In the genomic region with DNA sequence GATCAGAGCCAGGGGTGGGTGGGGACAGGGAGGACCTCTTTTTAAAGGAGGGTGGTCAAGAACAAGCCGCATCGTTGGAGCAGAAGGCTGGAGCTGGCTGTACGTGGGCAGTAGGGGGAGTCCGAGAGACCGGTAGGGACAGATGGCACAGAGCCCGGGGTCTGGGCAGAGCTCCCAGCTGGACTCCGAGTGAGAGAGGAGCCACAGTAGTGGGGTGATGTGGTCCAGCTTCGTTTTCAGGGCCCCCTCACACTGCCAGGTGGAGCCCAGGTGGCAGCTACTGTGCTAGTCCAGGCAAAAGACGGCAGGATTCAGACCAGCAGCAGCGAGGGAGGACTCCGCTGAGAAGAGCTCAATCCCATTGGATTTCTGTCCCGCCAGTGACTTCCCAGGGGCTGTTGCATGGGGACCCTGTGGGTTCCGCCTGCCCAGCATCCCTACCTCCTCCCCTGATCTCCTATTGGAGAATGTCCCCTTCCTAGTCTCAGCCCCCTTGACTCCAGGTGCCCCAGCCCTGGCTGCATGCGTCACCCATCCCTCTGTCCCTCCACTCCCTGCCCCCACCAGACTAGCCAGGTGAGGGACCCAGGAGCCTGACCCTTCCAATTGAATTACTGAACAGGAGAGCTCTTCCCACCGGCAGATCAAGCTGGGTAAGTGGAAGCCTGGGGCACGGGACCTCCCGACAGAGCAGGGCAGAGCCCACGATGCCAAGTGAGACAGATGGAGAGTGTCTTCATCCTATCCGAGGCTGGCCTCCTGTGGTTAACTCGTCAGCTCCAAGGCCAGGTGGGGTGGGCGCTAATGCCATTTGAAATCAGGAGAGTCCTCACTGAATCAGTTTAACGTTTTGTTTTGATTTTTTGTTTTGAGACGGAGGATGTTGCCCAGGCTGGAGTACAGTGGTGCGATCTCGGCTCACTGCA, we compare ENCODE assay signal across 8 cellular contexts. TPM values are rescaled to one million over a fixed set of nuclear protein-coding genes. Genes with fewer than 3 reads are reported as not detected.
DNase-seq lines count a peak whose midpoint lies in the region; ATAC-seq and TF ChIP-seq lines count a peak whose summit lies in the region.

No MANE protein-coding gene starts in this region.

- no peaks in the 10 kb centered on the region for H3K27me3 ChIP-seq in CD4-positive, alpha-beta T cell (ENCODE audit: control insufficient read depth, insufficient read depth, low read length)

- POLR2A ChIA-PET in CD4-positive, alpha-beta T cell (lab: Charles Lee): interaction anchor here (1.4 to 7.2 kb wide), 6 partner anchors 11 to 129 kb away, joined by 5 to 196 read pairs (median 9); partner anchors contain the start of genes IDH3G, NAA10, RENBP and SSR4

- no peak overlapping the region for H3K4me3 ChIP-seq in WI38 (ENCODE audit: low read depth, low read length)
- no peak overlapping the region for H3K4me3 ChIP-seq in fibroblast of villous mesenchyme (ENCODE audit: low read depth, low read length)

- peaks cover 33% of the 10 kb centered on the region for H3K4me1 Mint-ChIP-seq in CD4-positive, alpha-beta T cell (ENCODE audit: low read depth)
- H3K4me1 Mint-ChIP-seq in HFFc6 (ENCODE audit: low read depth): peaks cover 13% of the 10 kb centered on the region

- H3K27me3 Mint-ChIP-seq in CD4-positive, alpha-beta T cell: no peaks in the 10 kb centered on the region
- H3K27me3 Mint-ChIP-seq in HFFc6 (ENCODE audit: insufficient read depth): peaks cover 1% of the 10 kb centered on the region; the same call in 1 of the 2 replicates

- CTCF ChIA-PET in CD4-positive, alpha-beta T cell (lab: Charles Lee): interaction anchor here (1.0 to 8.3 kb wide), 9 partner anchors 14 to 159 kb away, joined by 3 to 101 read pairs (median 4); partner anchors contain the start of genes PLXNB3 and RENBP

- H3K36me3 Mint-ChIP-seq in CD4-positive, alpha-beta T cell (ENCODE audit: low read depth): peaks cover 58% of the 10 kb centered on the region
- no peaks in the 10 kb centered on the region for H3K36me3 Mint-ChIP-seq in HFFc6 (ENCODE audit: low read depth)

- peak overlapping the region; percentile 97 for H3K4me3 Mint-ChIP-seq in CD4-positive, alpha-beta T cell
- H3K4me3 Mint-ChIP-seq in HFFc6: no peak overlapping the region

- H3K27ac ChIP-seq in CD4-positive, alpha-beta T cell (ENCODE audit: low read depth, low read length): peak overlapping the region; percentile 35

- no peak for TF ChIP-seq CTCF in CD4-positive, alpha-beta T cell (IDR thresholded peaks at IDR 0.05)
- TF ChIP-seq CTCF in HFFc6 (IDR thresholded peaks at IDR 0.05) (peak; percentile 60; the same call in 1 of the 2 replicates), WI38 (IDR thresholded peaks at IDR 0.05; ENCODE audit: low read depth, low read length) (peak; percentile 56), fibroblast of villous mesenchyme (IDR thresholded peaks at IDR 0.05; ENCODE audit: insufficient read depth, low read depth, low read length) (peak; percentile 51)

- intact Hi-C loops in CD4-positive, alpha-beta T cell (cut with DNase I, micrococcal nuclease): loop anchor here in 1 of 2 experiments (5.0 kb wide), 1 partner anchor 44 kb away; no protein-coding TSS in a partner anchor

- H3K27ac Mint-ChIP-seq in CD4-positive, alpha-beta T cell: peak overlapping the region; percentile 97
- no peak overlapping the region for H3K27ac Mint-ChIP-seq in HFFc6

- H3K9me3 ChIP-seq in CD4-positive, alpha-beta T cell (ENCODE audit: control insufficient read depth, low read length): no peaks in the 10 kb centered on the region

- no peak for ATAC-seq in CD4-positive, alpha-beta T cell (ENCODE audit: poor library complexity)
- ATAC-seq in HG03520 (IDR thresholded peaks at IDR 0.05; ENCODE audit: unreplicated experiment): no peak

- no peak for DNase-seq in CD4-positive, alpha-beta T cell
- DNase-seq in HFFc6 (peak; percentile 33), fibroblast of villous mesenchyme (ENCODE audit: low read depth) (peak; percentile 54), renal cortical epithelial cell (ENCODE audit: low read depth) (peak; percentile 28)
- DNase-seq in stimulated activated CD8-positive, alpha-beta memory T cell treated with anti-CD3 and anti-CD28 coated beads, Interleukin-4, amount 100 ng/mL, for 48 hours: no peak
- DNase-seq in activated CD8-positive, alpha-beta memory T cell treated with anti-CD3 and anti-CD28 coated beads, Interleukin-2, amount 50 U/mL, for 4 hours: no peak

- no peaks in the 10 kb centered on the region for H3K9me3 Mint-ChIP-seq in CD4-positive, alpha-beta T cell
- H3K9me3 Mint-ChIP-seq in HFFc6: no peaks in the 10 kb centered on the region

RNA-seq across cellular contexts. Expression of gene ARHGAP4, which starts 2.9 kb away (rescaled TPM):
- 100 to 1,000 TPM; 456 to 463 TPM for total RNA-seq in CD4-positive, alpha-beta T cell
- total RNA-seq in HFFc6 (2021; fragmentation: NEBNext Ultra II Directional; extraction: Animal tissue kit (Norgen Biotek cat#: 25700)): under 1 TPM; 0.18 to 0.63 (median 0.48) TPM
- total RNA-seq in fibroblast of villous mesenchyme (3.0 and 5.2 TPM in 2 replicates), renal cortical epithelial cell (11.8 and 19.3 TPM in 2 replicates)

RNA-seq across cellular contexts. Expression of gene NAA10, which starts 11.6 kb away (rescaled TPM):
- total RNA-seq in CD4-positive, alpha-beta T cell: 10 to 100 TPM; 41.5 to 42.0 TPM
- total RNA-seq in HFFc6 (2021; fragmentation: NEBNext Ultra II Directional; extraction: Animal tissue kit (Norgen Biotek cat#: 25700)): 100 to 1,000 TPM; 130 to 160 (median 146) TPM
- 59.9 and 62.2 TPM in 2 replicates for total RNA-seq in fibroblast of villous mesenchyme
- total RNA-seq in renal cortical epithelial cell: 51.8 and 52.8 TPM in 2 replicates

RNA-seq across cellular contexts. Expression of gene AVPR2, which starts 18.7 kb away (rescaled TPM):
- not detected for total RNA-seq in CD4-positive, alpha-beta T cell
- total RNA-seq in HFFc6 (2021; fragmentation: NEBNext Ultra II Directional; extraction: Animal tissue kit (Norgen Biotek cat#: 25700)): not detected
- under 0.01 TPM in 1 of 2 replicates, not detected in the other for total RNA-seq in fibroblast of villous mesenchyme
- 0.70 and 1.0 TPM in 2 replicates for total RNA-seq in renal cortical epithelial cell

RNA-seq across cellular contexts. Expression of gene RENBP, which starts 21.2 kb away (rescaled TPM):
- total RNA-seq in CD4-positive, alpha-beta T cell: 1 to 10 TPM; 8.6 to 9.3 TPM
- total RNA-seq in HFFc6 (2021; fragmentation: NEBNext Ultra II Directional; extraction: Animal tissue kit (Norgen Biotek cat#: 25700)): under 1 TPM in 4 of 6 experiments, not detected in 2; 0.23 to 0.75 (median 0.40) TPM
- 4.3 and 12.6 TPM in 2 replicates for total RNA-seq in fibroblast of villous mesenchyme
- total RNA-seq in renal cortical epithelial cell: 1.9 and 3.6 TPM in 2 replicates

RNA-seq across cellular contexts. Expression of gene L1CAM, which starts 37.2 kb away (rescaled TPM):
- total RNA-seq in CD4-positive, alpha-beta T cell: 1 to 10 TPM in 1 of 2 experiments, under 1 TPM in 1; 0.89 to 1.2 TPM
- 10 to 100 TPM; 13.1 to 89.2 (median 14.4) TPM for total RNA-seq in HFFc6 (2021; fragmentation: NEBNext Ultra II Directional; extraction: Animal tissue kit (Norgen Biotek cat#: 25700))
- total RNA-seq in fibroblast of villous mesenchyme (16.4 and 54.4 TPM in 2 replicates), renal cortical epithelial cell (88.0 and 623 TPM in 2 replicates)

Comparison
In these comparisons a context has a peak if more than half of its experiments do, and no peak if none do; other contexts are left out.
1. DNase-seq: peak in HFFc6 (single experiment), fibroblast of villous mesenchyme (single experiment) and renal cortical epithelial cell (single experiment); none in CD4-positive, alpha-beta T cell (0 of 10), stimulated activated CD8-positive, alpha-beta memory T cell treated with anti-CD3 and anti-CD28 coated beads, Interleukin-4, amount 100 ng/mL, for 48 hours (single experiment) and activated CD8-positive, alpha-beta memory T cell treated with anti-CD3 and anti-CD28 coated beads, Interleukin-2, amount 50 U/mL, for 4 hours (single experiment).
2. RNA of gene ARHGAP4, which starts 2.9 kb away (total RNA-seq): 456 to 463 TPM in CD4-positive, alpha-beta T cell; 11.8 to 19.3 TPM in renal cortical epithelial cell, 3.0 to 5.2 TPM in fibroblast of villous mesenchyme and 0.18 to 0.63 TPM in HFFc6; every median in the first group is over 10 times any median in the second.